Comparison of ENCODE assay signal across 15 cellular contexts in the genomic region with DNA sequence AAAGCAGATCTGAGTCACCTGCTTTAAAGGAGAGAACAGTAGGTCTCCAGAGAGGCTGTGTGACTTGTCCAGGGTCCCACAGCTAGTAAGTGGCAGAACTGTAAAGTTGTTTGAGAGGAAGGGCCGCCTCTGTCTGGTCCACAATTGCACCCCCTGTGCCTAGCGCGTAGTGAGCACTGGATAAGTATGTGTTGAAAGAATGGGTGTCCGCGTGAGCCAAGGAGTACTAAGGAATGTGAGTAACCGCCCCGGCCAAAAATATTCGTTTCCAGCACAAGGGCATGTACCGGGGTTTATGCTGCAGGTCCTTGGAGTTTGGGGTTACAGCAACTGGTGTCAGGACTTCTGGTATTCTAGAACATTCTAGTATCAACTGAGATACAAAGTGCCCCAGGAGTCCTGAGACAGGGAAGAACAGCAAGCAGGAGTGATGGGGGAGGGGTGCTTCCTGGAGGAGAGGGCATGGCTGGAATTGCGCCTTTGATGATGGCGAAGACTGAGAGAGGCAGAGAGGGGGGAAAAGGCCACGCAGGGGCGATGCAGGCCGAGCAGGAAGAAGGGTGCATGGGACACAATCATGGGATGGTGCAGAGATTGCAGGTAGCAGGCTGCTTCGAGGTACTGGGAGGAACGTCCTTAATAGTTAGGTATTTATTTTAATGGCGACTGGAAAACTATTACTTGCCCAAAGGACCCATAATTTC.
DNase-seq lines count a peak whose midpoint lies in the region; ATAC-seq, FAIRE-seq and TF ChIP-seq lines count a peak whose summit lies in the region.
"Had no signal": no experiment of that assay in that cellular context is flagged by ENCODE, and none has a peak within 500 bp of the region (broad histone marks: within the 10 kb centered on the region; RNA-seq: fewer than 3 reads in every experiment).

No MANE protein-coding gene starts in this region.

- POLR2A ChIA-PET in activated CD8-positive, alpha-beta T cell treated with anti-CD3 and anti-CD28 coated beads, Interleukin-2, amount 10 ng/mL, durations not matched to agents 7 days and 5 days (lab: Charles Lee), result no interaction called here
- POLR2A ChIA-PET in activated CD8-positive, alpha-beta T cell treated with anti-CD3 and anti-CD28 coated beads for 36 hours (lab: Charles Lee), result interaction anchor here (1.0 kb wide), 1 partner anchor 138 kb away, joined by 3 read pairs; no protein-coding TSS in a partner anchor
- POLR2A ChIA-PET in naive thymus-derived CD4-positive, alpha-beta T cell (lab: Charles Lee), result no interaction called here

- H2AK5ac ChIP-seq in mesenchymal stem cell (ENCODE audit: low read length, severe bottlenecking), result no peak overlapping the region

- no peak for ATAC-seq in activated CD8-positive, alpha-beta T cell treated with anti-CD3 and anti-CD28 coated beads, Interleukin-2, amount 10 ng/mL, durations not matched to agents 7 days and 5 days
- ATAC-seq in activated CD8-positive, alpha-beta T cell treated with anti-CD3 and anti-CD28 coated beads for 36 hours, result no peak
- 0 out of 3 replicates have a peak, but pooled peaks have one; percentile 4 for ATAC-seq in RWPE2 (ENCODE audit: low read depth)
- no peak for ATAC-seq in HG03469 (IDR thresholded peaks at IDR 0.05; ENCODE audit: unreplicated experiment)
- no peak for ATAC-seq in naive thymus-derived CD4-positive, alpha-beta T cell

- peaks cover 32% of the 10 kb centered on the region for H3K4me1 Mint-ChIP-seq in activated CD8-positive, alpha-beta T cell treated with anti-CD3 and anti-CD28 coated beads, Interleukin-2, amount 10 ng/mL, durations not matched to agents 7 days and 5 days (ENCODE audit: low read depth)
- peaks cover 34% of the 10 kb centered on the region for H3K4me1 Mint-ChIP-seq in activated CD8-positive, alpha-beta T cell treated with anti-CD3 and anti-CD28 coated beads for 36 hours (ENCODE audit: low read depth)
- H3K4me1 Mint-ChIP-seq in naive thymus-derived CD4-positive, alpha-beta T cell, result peaks cover 10 to 32% (median 14%) of the 10 kb centered on the region in 7 donors

- FAIRE-seq in GM19239 (lab: Jason Lieb, UNC), result peak; percentile 21
- FAIRE-seq: islet of Langerhans had no signal

- H2AFZ ChIP-seq in mesenchymal stem cell (ENCODE audit: low read depth, low read length), result no peak overlapping the region

- H3K9ac ChIP-seq in mesenchymal stem cell (ENCODE audit: low read length), result peak overlapping the region; percentile 52

- no peak overlapping the region for H3K4me2 ChIP-seq in mesenchymal stem cell (ENCODE audit: low read length, poor library complexity, severe bottlenecking)

- H3K79me1 ChIP-seq in mesenchymal stem cell (replicated peaks; ENCODE audit: low read length, poor library complexity, severe bottlenecking), result peaks cover 3% of the 10 kb centered on the region

- no peak overlapping the region for H2BK12ac ChIP-seq in mesenchymal stem cell (ENCODE audit: low read length in 2 of 2)

- peaks cover 6% of the 10 kb centered on the region for H3K4me1 ChIP-seq in RWPE2 (ENCODE audit: insufficient read depth, poor library complexity, severe bottlenecking)
- peaks cover 29% of the 10 kb centered on the region for H3K4me1 ChIP-seq in mesenchymal stem cell (ENCODE audit: control insufficient read depth, insufficient read depth, low read depth, low read length)
- peaks cover 5 to 12% of the 10 kb centered on the region in 2 donors for H3K4me1 ChIP-seq in naive thymus-derived CD4-positive, alpha-beta T cell (ENCODE audit: control insufficient read depth in 2 of 2, insufficient read depth in 2 of 2, low read length in 2 of 2)

- no peak overlapping the region for H4K91ac ChIP-seq in mesenchymal stem cell (ENCODE audit: low read length)

- H3K27me3 ChIP-seq in RWPE2 (ENCODE audit: insufficient read depth, poor library complexity, severe bottlenecking) (no peaks in the 10 kb centered on the region), mesenchymal stem cell (ENCODE audit: control insufficient read depth in 1 of 2, insufficient read depth in 1 of 2, low read length in 2 of 2) (peaks cover 0 to 20% of the 10 kb centered on the region in 2 experiments)
- H3K27me3 ChIP-seq in naive thymus-derived CD4-positive, alpha-beta T cell (ENCODE audit: control insufficient read depth in 2 of 2, insufficient read depth in 2 of 2, low read length in 2 of 2), result no peaks in the 10 kb centered on the region
- H3K27me3 ChIP-seq: body of pancreas had no signal

- H3K14ac ChIP-seq in mesenchymal stem cell (ENCODE audit: low read length in 2 of 2), result no peak overlapping the region

- H2BK15ac ChIP-seq in mesenchymal stem cell (ENCODE audit: low read depth, poor library complexity, severe bottlenecking), result no peak overlapping the region

- intact Hi-C loops in activated CD8-positive, alpha-beta T cell treated with anti-CD3 and anti-CD28 coated beads for 36 hours (cut with micrococcal nuclease), result loop anchor here (2.0 to 10.0 kb wide), 2 partner anchors 122 to 736 kb away; no protein-coding TSS in a partner anchor
- intact Hi-C loops in naive thymus-derived CD4-positive, alpha-beta T cell (cut with micrococcal nuclease), result loop anchor here (1.0 to 10.0 kb wide), 7 partner anchors 60 to 865 kb away; a partner anchor contains a TSS

- H3K27ac Mint-ChIP-seq in activated CD8-positive, alpha-beta T cell treated with anti-CD3 and anti-CD28 coated beads, Interleukin-2, amount 10 ng/mL, durations not matched to agents 7 days and 5 days, result peak overlapping the region; percentile 48
- H3K27ac Mint-ChIP-seq in activated CD8-positive, alpha-beta T cell treated with anti-CD3 and anti-CD28 coated beads for 36 hours, result no peak overlapping the region
- H3K27ac Mint-ChIP-seq in naive thymus-derived CD4-positive, alpha-beta T cell, result peak overlapping the region in 2 of 9 donors; percentile 24 to 82
- H3K27ac Mint-ChIP-seq: progenitor cell of endocrine pancreas had no signal

- no peak overlapping the region for H3K18ac ChIP-seq in mesenchymal stem cell (ENCODE audit: low read depth in 1 of 2, low read length in 2 of 2)

- H3K4me3 ChIP-seq in RWPE2 (ENCODE audit: severe bottlenecking) (no peak overlapping the region), mesenchymal stem cell (ENCODE audit: insufficient read depth in 1 of 2, low read depth in 1 of 2, low read length in 2 of 2) (no peak overlapping the region)
- no peak overlapping the region for H3K4me3 ChIP-seq in naive thymus-derived CD4-positive, alpha-beta T cell (ENCODE audit: low read length)
- H3K4me3 ChIP-seq: body of pancreas, left lung had no signal

- H3K4ac ChIP-seq in mesenchymal stem cell (ENCODE audit: low read depth in 1 of 2, low read length in 2 of 2), result peak overlapping the region in 1 of 2 experiments; percentile 31

- peaks cover 18% of the 10 kb centered on the region for H3K27me3 Mint-ChIP-seq in activated CD8-positive, alpha-beta T cell treated with anti-CD3 and anti-CD28 coated beads, Interleukin-2, amount 10 ng/mL, durations not matched to agents 7 days and 5 days (ENCODE audit: low read depth)
- peaks cover 20% of the 10 kb centered on the region for H3K27me3 Mint-ChIP-seq in activated CD8-positive, alpha-beta T cell treated with anti-CD3 and anti-CD28 coated beads for 36 hours
- peaks cover 4 to 21% (median 10%) of the 10 kb centered on the region in 5 donors for H3K27me3 Mint-ChIP-seq in naive thymus-derived CD4-positive, alpha-beta T cell

- H4K8ac ChIP-seq in mesenchymal stem cell (ENCODE audit: low read length), result no peak overlapping the region

- DNase-seq in activated CD8-positive, alpha-beta T cell treated with anti-CD3 and anti-CD28 coated beads, Interleukin-2, amount 10 ng/mL, durations not matched to agents 7 days and 5 days, result no peak
- DNase-seq in activated CD8-positive, alpha-beta T cell treated with anti-CD3 and anti-CD28 coated beads for 36 hours, result no peak
- DNase-seq in GM19239 (ENCODE audit: insufficient read length, low spot score), result no peak
- no peak for DNase-seq in RWPE2 (ENCODE audit: low spot score)
- no peak for DNase-seq in mesenchymal stem cell
- no peak for DNase-seq in naive thymus-derived CD4-positive, alpha-beta T cell
- no peak for DNase-seq in NCI-H2107 (lab: John Stamatoyannopoulos, UW)

- no peak overlapping the region for H3K23ac ChIP-seq in mesenchymal stem cell (ENCODE audit: low read length in 2 of 2)

- WGBS in mesenchymal stem cell, result 88% methylated on average over 15 of the region's 17 CpGs

- H3K9me3 Mint-ChIP-seq in activated CD8-positive, alpha-beta T cell treated with anti-CD3 and anti-CD28 coated beads, Interleukin-2, amount 10 ng/mL, durations not matched to agents 7 days and 5 days (ENCODE audit: insufficient read depth), result no peaks in the 10 kb centered on the region
- H3K9me3 Mint-ChIP-seq in activated CD8-positive, alpha-beta T cell treated with anti-CD3 and anti-CD28 coated beads for 36 hours, result peaks cover 4% of the 10 kb centered on the region
- H3K9me3 Mint-ChIP-seq in naive thymus-derived CD4-positive, alpha-beta T cell, result no peaks in the 10 kb centered on the region
- H3K9me3 Mint-ChIP-seq: central memory CD8-positive, alpha-beta T cell; type B pancreatic cell had no signal

- H2BK5ac ChIP-seq in mesenchymal stem cell (ENCODE audit: low read depth, low read length, poor library complexity, severe bottlenecking), result no peak overlapping the region

- CTCF ChIA-PET in activated CD8-positive, alpha-beta T cell treated with anti-CD3 and anti-CD28 coated beads, Interleukin-2, amount 10 ng/mL, durations not matched to agents 7 days and 5 days (lab: Charles Lee), result interaction anchor here (0.6 to 3.0 kb wide), 16 partner anchors 10 to 736 kb away, joined by 3 to 15 read pairs (median 4); no protein-coding TSS in a partner anchor
- CTCF ChIA-PET in activated CD8-positive, alpha-beta T cell treated with anti-CD3 and anti-CD28 coated beads for 36 hours (lab: Charles Lee), result interaction anchor here (0.6 to 3.0 kb wide), 21 partner anchors 11 to 900 kb away, joined by 3 to 17 read pairs (median 4); no protein-coding TSS in a partner anchor
- CTCF ChIA-PET in naive thymus-derived CD4-positive, alpha-beta T cell (lab: Charles Lee), result interaction anchor here (1.0 to 2.2 kb wide), 6 partner anchors 420 to 744 kb away, joined by 3 to 25 read pairs (median 4); no protein-coding TSS in a partner anchor

- TF ChIP-seq CTCF in activated CD8-positive, alpha-beta T cell treated with anti-CD3 and anti-CD28 coated beads for 36 hours (IDR thresholded peaks at IDR 0.05), result no peak
- no peak for TF ChIP-seq CTCF in RWPE2 (IDR thresholded peaks at IDR 0.05; ENCODE audit: poor library complexity, severe bottlenecking)

- H3K27ac ChIP-seq in RWPE2 (ENCODE audit: poor library complexity, severe bottlenecking), result no peak overlapping the region
- H3K27ac ChIP-seq in mesenchymal stem cell (ENCODE audit: low read length, poor library complexity, severe bottlenecking), result no peak overlapping the region
- H3K27ac ChIP-seq in naive thymus-derived CD4-positive, alpha-beta T cell (ENCODE audit: low read depth, low read length), result no peak overlapping the region
- H3K27ac ChIP-seq: body of pancreas, left lung had no signal

- no peak overlapping the region for H3K4me3 Mint-ChIP-seq in activated CD8-positive, alpha-beta T cell treated with anti-CD3 and anti-CD28 coated beads, Interleukin-2, amount 10 ng/mL, durations not matched to agents 7 days and 5 days
- no peak overlapping the region for H3K4me3 Mint-ChIP-seq in activated CD8-positive, alpha-beta T cell treated with anti-CD3 and anti-CD28 coated beads for 36 hours
- H3K4me3 Mint-ChIP-seq in naive thymus-derived CD4-positive, alpha-beta T cell, result no peak overlapping the region
- H3K4me3 Mint-ChIP-seq: activated T-cell treated with anti-CD3 and anti-CD28 coated beads, Interleukin-2, amount 50 U/mL, for 24 hours; central memory CD8-positive, alpha-beta T cell had no signal

- no peak overlapping the region for H2BK120ac ChIP-seq in mesenchymal stem cell (ENCODE audit: low read depth, low read length)

- H3K36me3 ChIP-seq in RWPE2 (ENCODE audit: low read depth) (no peaks in the 10 kb centered on the region), mesenchymal stem cell (ENCODE audit: control insufficient read depth in 1 of 2, insufficient read depth in 2 of 2, low read depth in 1 of 2, low read length in 2 of 2) (peaks cover 0 to under 1% of the 10 kb centered on the region in 2 experiments)
- no peaks in the 10 kb centered on the region for H3K36me3 ChIP-seq in naive thymus-derived CD4-positive, alpha-beta T cell (ENCODE audit: control insufficient read depth in 2 of 3, insufficient read depth in 3 of 3, low read length in 3 of 3)
- H3K36me3 ChIP-seq: left lung had no signal

- H3K9me3 ChIP-seq in RWPE2 (ENCODE audit: severe bottlenecking) (no peaks in the 10 kb centered on the region), mesenchymal stem cell (ENCODE audit: control insufficient read depth, low read length) (no peaks in the 10 kb centered on the region)
- no peaks in the 10 kb centered on the region for H3K9me3 ChIP-seq in naive thymus-derived CD4-positive, alpha-beta T cell (ENCODE audit: control insufficient read depth in 2 of 3, low read length in 3 of 3)
- H3K9me3 ChIP-seq: body of pancreas, left lung had no signal

- H3K36me3 Mint-ChIP-seq in activated CD8-positive, alpha-beta T cell treated with anti-CD3 and anti-CD28 coated beads, Interleukin-2, amount 10 ng/mL, durations not matched to agents 7 days and 5 days (ENCODE audit: low read depth), result peaks cover 2% of the 10 kb centered on the region
- peaks cover 10% of the 10 kb centered on the region for H3K36me3 Mint-ChIP-seq in activated CD8-positive, alpha-beta T cell treated with anti-CD3 and anti-CD28 coated beads for 36 hours (ENCODE audit: low read depth)
- no peaks in the 10 kb centered on the region for H3K36me3 Mint-ChIP-seq in naive thymus-derived CD4-positive, alpha-beta T cell
- H3K36me3 Mint-ChIP-seq: type B pancreatic cell had no signal
